ENCODE assay signal across 23 cellular contexts in genomic region chr2:240745456-240745855, GRCh38. TPM values are rescaled to one million over a fixed set of nuclear protein-coding genes. Genes with fewer than 3 reads are reported as not detected.
A peak's percentile ranks its signal among the peaks of the same experiment; 100 is the strongest.
DNase-seq lines count a peak whose midpoint lies in the region; FAIRE-seq and TF ChIP-seq lines count a peak whose summit lies in the region.
"Had no signal": no experiment of that assay in that cellular context is flagged by ENCODE, and none has a peak within 500 bp of the region (broad histone marks: within the 10 kb centered on the region; RNA-seq: fewer than 3 reads in every experiment).

No MANE protein-coding gene starts in this region.

- no peak overlapping the region for H3K4me3 ChIP-seq in BLaER1
- no peak overlapping the region for H3K4me3 ChIP-seq in H1 (ENCODE audit: extremely low read depth in 1 of 4, insufficient read depth in 2 of 4, low read depth in 3 of 4, low read length in 4 of 4)
- no peak overlapping the region for H3K4me3 ChIP-seq in neuronal stem cell (ENCODE audit: low read length in 2 of 2)
- H3K4me3 ChIP-seq in esophagus squamous epithelium: no peak overlapping the region
- H3K4me3 ChIP-seq: BLaER1 treated with 17β-estradiol and CSF1 and Interleukin-3, amounts not matched to agents 10 nM and 100 nM had no signal

- no peak overlapping the region for H4K91ac ChIP-seq in H1 (replicated peaks; ENCODE audit: insufficient read length, low read length)
- no peak overlapping the region for H4K91ac ChIP-seq in neuronal stem cell (ENCODE audit: low read depth, low read length, poor library complexity)

- H3K4me1 ChIP-seq in BLaER1 (peaks cover 19% of the 10 kb centered on the region), H1 (replicated peaks in 1 of 4; ENCODE audit: control insufficient read depth in 3 of 4, insufficient read depth in 4 of 4, low read length in 3 of 4) (no peaks in the 10 kb centered on the region), neuronal stem cell (ENCODE audit: control insufficient read depth in 2 of 2, insufficient read depth in 1 of 2, low read depth in 1 of 2, low read length in 2 of 2) (no peaks in the 10 kb centered on the region), esophagus squamous epithelium (no peaks in the 10 kb centered on the region)
- H3K4me1 ChIP-seq: BE2C, Caco-2 had no signal

- H4K5ac ChIP-seq in H1 (ENCODE audit: insufficient read length, low read depth, low read length): no peak overlapping the region

- H4K8ac ChIP-seq in H1 (ENCODE audit: extremely low read depth, insufficient read depth, low read length) (no peak overlapping the region; the same call in 1 of the 2 replicates), neuronal stem cell (ENCODE audit: low read depth, low read length) (no peak overlapping the region)

- CTCF ChIA-PET in H1 (lab: Charles Lee; ENCODE audit: partially characterized antibody): no interaction called here

- H2BK15ac ChIP-seq in H1 (ENCODE audit: low read length) (no peak overlapping the region), neuronal stem cell (ENCODE audit: low read length) (no peak overlapping the region)

- TF ChIP-seq EP300 in H1 (IDR thresholded peaks at IDR 0.05; ENCODE audit: borderline replicate concordance in 1 of 2, low read depth in 2 of 2, low read length in 2 of 2): no peak

- H3K56ac ChIP-seq in H1 (replicated peaks; ENCODE audit: insufficient read length, low read depth, low read length): no peak overlapping the region

- no peak for FAIRE-seq in H1 (lab: Jason Lieb, UNC)
- FAIRE-seq: A204.1, D721Med, G401.6, GM12891, GM19239 had no signal

- TF ChIP-seq CTCF in H1 (IDR thresholded peaks at IDR 0.05; ENCODE audit: control extremely low read depth in 1 of 3, insufficient read depth in 1 of 3, low read depth in 1 of 3, low read length in 3 of 3) (no peak), esophagus squamous epithelium (IDR thresholded peaks at IDR 0.05) (no peak)

- H2BK5ac ChIP-seq in H1 (ENCODE audit: low read depth, low read length): no peak overlapping the region
- no peak overlapping the region for H2BK5ac ChIP-seq in neuronal stem cell (ENCODE audit: low read length)

- no peak overlapping the region for H2BK12ac ChIP-seq in H1 (ENCODE audit: low read depth, low read length)
- H2BK12ac ChIP-seq in neuronal stem cell (ENCODE audit: low read length): no peak overlapping the region

- H2AFZ ChIP-seq in H1 (ENCODE audit: low read length) (no peak overlapping the region), neuronal stem cell (ENCODE audit: low read length) (no peak overlapping the region)

- no peaks in the 10 kb centered on the region; a peak in 1 of 4 replicates for H3K79me2 ChIP-seq in H1 (ENCODE audit: control insufficient read depth in 1 of 2, insufficient read depth in 2 of 2, low read length in 2 of 2)

- no peak overlapping the region for H2BK20ac ChIP-seq in H1 (ENCODE audit: low read length)

- no peak overlapping the region for H3K18ac ChIP-seq in H1 (ENCODE audit: extremely low read depth, low read length)
- no peak overlapping the region for H3K18ac ChIP-seq in neuronal stem cell (ENCODE audit: low read length)

- no peak overlapping the region for H2AK5ac ChIP-seq in H1 (ENCODE audit: low read depth, low read length)
- H2AK5ac ChIP-seq in neuronal stem cell (ENCODE audit: low read depth, low read length): no peak overlapping the region

- H3K9ac ChIP-seq in BLaER1 (no peak overlapping the region), H1 (replicated peaks in 1 of 4; ENCODE audit: extremely low read depth in 1 of 4, low read depth in 3 of 4, low read length in 3 of 4) (no peak overlapping the region), neuronal stem cell (ENCODE audit: low read depth, low read length, poor library complexity) (no peak overlapping the region)
- H3K9ac ChIP-seq: BLaER1 treated with 17β-estradiol and CSF1 and Interleukin-3, amounts not matched to agents 10 nM and 100 nM had no signal

- no peaks in the 10 kb centered on the region for H3K36me3 ChIP-seq in BLaER1
- peaks cover 31 to 85% (median 70%) of the 10 kb centered on the region in 4 experiments; a peak in 7 of 8 replicates for H3K36me3 ChIP-seq in H1 (ENCODE audit: control insufficient read depth in 2 of 4, insufficient read depth in 4 of 4, low read length in 3 of 4)
- peaks cover 66 to 69% of the 10 kb centered on the region in 2 donors for H3K36me3 ChIP-seq in neuronal stem cell (replicated peaks in 1 of 2; ENCODE audit: control insufficient read depth in 2 of 2, insufficient read depth in 2 of 2, low read length in 2 of 2)
- H3K36me3 ChIP-seq in esophagus squamous epithelium: no peaks in the 10 kb centered on the region
- H3K36me3 ChIP-seq: BE2C; BLaER1 treated with 17β-estradiol and CSF1 and Interleukin-3, amounts not matched to agents 10 nM and 100 nM had no signal

- no peak overlapping the region for H3K14ac ChIP-seq in H1 (ENCODE audit: insufficient read length)
- H3K14ac ChIP-seq in neuronal stem cell (ENCODE audit: low read length): peak overlapping the region; percentile 82

- TF ChIP-seq POLR2A in H1 (IDR thresholded peaks at IDR 0.05; ENCODE audit: control extremely low read depth in 1 of 2, low read depth in 2 of 2, low read length in 2 of 2): no peak
- no peak for TF ChIP-seq POLR2A in esophagus squamous epithelium (IDR thresholded peaks at IDR 0.05)

- H3K9me3 ChIP-seq in BLaER1 (no peaks in the 10 kb centered on the region), H1 (ENCODE audit: insufficient read depth in 2 of 2, low read depth in 1 of 2, low read length in 1 of 2) (no peaks in the 10 kb centered on the region), neuronal stem cell (replicated peaks in 1 of 2; ENCODE audit: control insufficient read depth in 2 of 2, insufficient read depth in 1 of 2, low read depth in 1 of 2, low read length in 2 of 2) (peaks cover 0 to 1% of the 10 kb centered on the region in 2 donors), esophagus squamous epithelium (no peaks in the 10 kb centered on the region)
- H3K9me3 ChIP-seq: BE2C; BLaER1 treated with 17β-estradiol and CSF1 and Interleukin-3, amounts not matched to agents 10 nM and 100 nM; Caco-2 had no signal

- no peak overlapping the region for H3K27ac ChIP-seq in BLaER1
- H3K27ac ChIP-seq in H1 (ENCODE audit: low read depth, low read length): no peak overlapping the region
- no peak overlapping the region for H3K27ac ChIP-seq in neuronal stem cell (replicated peaks; ENCODE audit: low read length)
- H3K27ac ChIP-seq in esophagus squamous epithelium: no peak overlapping the region
- H3K27ac ChIP-seq: BLaER1 treated with 17β-estradiol and CSF1 and Interleukin-3, amounts not matched to agents 10 nM and 100 nM; C4-2B had no signal

- H3K23ac ChIP-seq in H1 (ENCODE audit: insufficient read length): no peak overlapping the region
- H3K23ac ChIP-seq in neuronal stem cell (ENCODE audit: low read depth, low read length, poor library complexity): peak overlapping the region; percentile 43

- peak overlapping the region; percentile 32; the same call in 1 of the 2 replicates for H3K4me2 ChIP-seq in BLaER1
- no peak overlapping the region for H3K4me2 ChIP-seq in H1 (ENCODE audit: insufficient read depth in 1 of 2, low read depth in 2 of 2, low read length in 2 of 2)
- H3K4me2 ChIP-seq in neuronal stem cell (ENCODE audit: insufficient read depth, low read length, poor library complexity, severe bottlenecking): no peak overlapping the region

- no peaks in the 10 kb centered on the region for H4K20me1 ChIP-seq in BLaER1
- peaks cover 13% of the 10 kb centered on the region in 2 experiments for H4K20me1 ChIP-seq in H1 (replicated peaks in 1 of 2; ENCODE audit: control insufficient read depth in 1 of 2, insufficient read depth in 2 of 2, low read length in 2 of 2)

- H2BK120ac ChIP-seq in H1 (replicated peaks; ENCODE audit: low read depth, low read length): no peak overlapping the region
- H2BK120ac ChIP-seq in neuronal stem cell (ENCODE audit: low read depth, low read length): no peak overlapping the region

- intact Hi-C loops in esophagus squamous epithelium (cut with DNase I): no loop called here

- 93% methylated on average over 13 of the region's 15 CpGs; no CpG with 5 or more reads in 1 of the 2 experiments for WGBS in H1 (ENCODE audit: extremely low coverage in 1 of 2, insufficient coverage in 1 of 2, insufficient read length in 1 of 2, insufficient replicate concordance in 2 of 2, low coverage in 1 of 2, low lambda C conversion rate in 2 of 2, missing lambda C conversion rate in 1 of 2), 2 experiments
- WGBS in neuronal stem cell (ENCODE audit: extremely low coverage in 2 of 2, insufficient read length in 2 of 2, insufficient replicate concordance in 1 of 2), 2 donors: no CpG with 5 or more reads among the region's 15 CpGs
- WGBS in esophagus squamous epithelium, 2 donors: 60 to 88% methylated on average over 3 to 7 of the region's 15 CpGs

- H3K4ac ChIP-seq in H1 (replicated peaks; ENCODE audit: insufficient read length, low read depth, low read length) (no peak overlapping the region), neuronal stem cell (ENCODE audit: low read length) (no peak overlapping the region)

- TF ChIP-seq RAD21 in H1 (IDR thresholded peaks at IDR 0.05 in 1 of 2, conservative IDR thresholded peaks at IDR 0.05 in 1 of 2; ENCODE audit: low read depth in 2 of 2, low read length in 2 of 2): no peak

- POLR2A ChIA-PET in H1 (lab: Charles Lee; ENCODE audit: partially characterized antibody): interaction anchor here (0.9 to 3.4 kb wide), 6 partner anchors 9 to 30 kb away, joined by 3 to 21 read pairs (median 5); no protein-coding TSS in a partner anchor

- H3K23me2 ChIP-seq in H1 (ENCODE audit: low read depth, low read length): no peaks in the 10 kb centered on the region

- H3K27me3 ChIP-seq in BLaER1 (no peaks in the 10 kb centered on the region), H1 (replicated peaks in 1 of 4; ENCODE audit: control insufficient read depth in 3 of 4, extremely low read depth in 1 of 4, insufficient read depth in 3 of 4, low read length in 3 of 4) (no peaks in the 10 kb centered on the region), neuronal stem cell (ENCODE audit: control insufficient read depth in 3 of 3, insufficient read depth in 3 of 3, low read depth in 1 of 3, low read length in 3 of 3) (no peaks in the 10 kb centered on the region), esophagus squamous epithelium (no peaks in the 10 kb centered on the region)
- H3K27me3 ChIP-seq: BE2C; BLaER1 treated with 17β-estradiol and CSF1 and Interleukin-3, amounts not matched to agents 10 nM and 100 nM had no signal

- no peaks in the 10 kb centered on the region; the same call in none of the 2 replicates for H3K79me1 ChIP-seq in H1 (ENCODE audit: low read depth, low read length)
- peaks cover 3% of the 10 kb centered on the region for H3K79me1 ChIP-seq in neuronal stem cell (ENCODE audit: low read depth, low read length)

- DNase-seq in H1 (ENCODE audit: low read depth in 1 of 2, low spot score in 2 of 2): no peak
- DNase-seq in neuronal stem cell (ENCODE audit: low spot score): no peak
- DNase-seq in stimulated activated CD4-positive, alpha-beta T cell treated with anti-CD3 and anti-CD28 coated beads, Interleukin-4, amount 100 ng/mL, for 4 hours: no peak
- no peak for DNase-seq in esophagus squamous epithelium (lab: John Stamatoyannopoulos, UW)
- DNase-seq: 8988T; ACHN; BE2C; Caco-2; Calu3; CD4-positive, alpha-beta T cell; CD8-positive, alpha-beta T cell; DMS79 treated with DMSO at 0.1 percent for 48 hours; GF-D8 had no signal

RNA-seq across cellular contexts. Expression of gene AQP12A, which starts 53.8 kb away (rescaled TPM):
- not detected in 2 replicates for total RNA-seq in H1 (2021; fragmentation: NEBNext Ultra II Directional; extraction: Animal tissue kit (Norgen Biotek cat#: 25700))
- not detected in 2 replicates for polyA plus RNA-seq in H1 (2011; rRNA removed)
- polyA plus RNA-seq in H1 (2011; cell fraction: cytosol; rRNA removed): not detected
- polyA plus RNA-seq in H1 (2011; cell fraction: nucleus; rRNA removed): not detected
- not detected in 4 replicates for polyA plus RNA-seq in H1 (2012, experiment 1 of 2)
- not detected for polyA plus RNA-seq in H1 (2012, experiment 2 of 2)
- polyA plus RNA-seq in H1 (2013, experiment 1 of 2): not detected
- not detected for polyA plus RNA-seq in H1 (2013, experiment 2 of 2)
- not detected in 2 replicates for polyA minus RNA-seq in H1 (2011; rRNA and poly(A)+ RNA removed)
- not detected for polyA minus RNA-seq in H1 (2011; cell fraction: cytosol; rRNA and poly(A)+ RNA removed)
- polyA minus RNA-seq in H1 (2011; cell fraction: nucleus; rRNA and poly(A)+ RNA removed): not detected
- 0.10 TPM for polyA plus RNA-seq in neuronal stem cell (2013, experiment 1 of 2)
- polyA plus RNA-seq in neuronal stem cell (2013, experiment 2 of 2): not detected
- total RNA-seq in esophagus squamous epithelium: not detected
- total RNA-seq: A673; Caco-2; Calu3; CD4-positive, alpha-beta T cell; CD8-positive, alpha-beta T cell had no signal
- polyA plus RNA-seq: AG04450 had no signal
